8 cellular contexts compared by ENCODE assay signal in the genomic region with DNA sequence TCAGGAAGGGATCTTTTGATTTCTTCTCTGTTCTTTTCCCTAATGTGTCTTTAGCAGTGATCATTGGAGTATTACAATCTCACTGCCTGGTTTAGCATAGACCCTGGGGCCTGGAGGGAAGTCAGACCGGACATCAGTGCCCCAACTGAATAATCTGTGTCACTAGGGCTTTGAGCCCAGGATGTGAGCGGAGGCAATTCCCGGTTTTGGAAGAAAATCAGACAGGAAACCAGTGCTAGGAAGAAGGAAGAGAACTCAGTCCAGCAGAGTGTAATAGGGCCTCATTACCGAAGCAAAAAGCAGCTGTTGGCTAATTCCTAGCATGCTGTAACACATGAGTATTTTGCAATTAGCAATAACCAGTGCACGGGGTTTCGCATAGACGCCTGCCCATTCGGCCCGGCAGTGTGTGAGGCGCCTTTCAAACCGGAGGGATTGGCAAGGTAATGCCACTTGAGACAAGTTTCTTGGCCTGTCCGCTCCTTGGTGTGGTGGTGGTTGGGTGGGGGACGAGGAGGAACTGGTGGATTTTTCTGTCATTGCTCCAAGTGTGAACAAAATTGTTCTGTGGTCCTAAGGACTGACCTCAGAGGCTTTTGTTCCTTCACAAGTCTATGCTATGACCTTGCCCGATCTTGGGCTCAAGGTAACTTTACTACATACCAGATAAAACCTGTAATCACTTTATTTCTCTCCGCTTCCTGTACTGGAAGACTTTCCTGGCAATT. TPM values are rescaled to one million over a fixed set of nuclear protein-coding genes. Genes with fewer than 3 reads are reported as not detected.
DNase-seq lines count a peak whose midpoint lies in the region; ATAC-seq and TF ChIP-seq lines count a peak whose summit lies in the region.

No MANE protein-coding gene starts in this region.

- peaks cover 3% of the 10 kb centered on the region; the same call in 1 of the 2 replicates for H3K36me3 ChIP-seq in GM23248 (ENCODE audit: low read depth)
- H3K36me3 ChIP-seq in SK-N-MC (ENCODE audit: insufficient read depth, low read length), result no peaks in the 10 kb centered on the region
- H3K36me3 ChIP-seq in gastroesophageal sphincter, result peaks cover 0 to 14% of the 10 kb centered on the region in 2 donors
- peaks cover 36% of the 10 kb centered on the region for H3K36me3 ChIP-seq in skeletal muscle satellite cell (ENCODE audit: insufficient read depth, low read length)

- H3K27ac ChIP-seq in GM23248 (peak overlapping the region; percentile 98), SK-N-MC (no peak overlapping the region), gastroesophageal sphincter (peak overlapping the region; percentile 98 to 100 (median 98)), H9 (ENCODE audit: insufficient read length, low read depth, low read length) (no peak overlapping the region)

- no peak overlapping the region for H3K4ac ChIP-seq in H9 (ENCODE audit: low read depth, low read length)

- H4K5ac ChIP-seq in H9 (ENCODE audit: insufficient read length, low read depth, low read length), result no peak overlapping the region

- no peak overlapping the region for H3K56ac ChIP-seq in H9 (ENCODE audit: insufficient read length, low read depth, low read length)

- peak; percentile 43 to 74 for TF ChIP-seq POLR2A in gastroesophageal sphincter (IDR thresholded peaks at IDR 0.05)

- H2AFZ ChIP-seq in GM23248 (no peak overlapping the region), H9 (ENCODE audit: low read length) (no peak overlapping the region)

- H2BK120ac ChIP-seq in H9 (ENCODE audit: low read depth, low read length, poor library complexity, severe bottlenecking), result no peak overlapping the region

- H3T11ph ChIP-seq in H9 (ENCODE audit: low read length), result no peak overlapping the region

- no peak overlapping the region for H2BK15ac ChIP-seq in H9 (ENCODE audit: low read depth, low read length)

- 1 to 2% methylated on average over 15 of the region's 15 CpGs for WGBS in GM23248 (ENCODE audit: low coverage in 1 of 2, low lambda C conversion rate in 2 of 2, missing lambda C conversion rate in 2 of 2), 2 experiments
- 0 to 20% methylated on average over 1 to 10 of the region's 15 CpGs for WGBS in gastroesophageal sphincter (ENCODE audit: low coverage in 1 of 2), 2 donors
- WGBS in H9 (ENCODE audit: extremely low coverage, insufficient read length, low lambda C conversion rate), result no CpG with 5 or more reads among the region's 15 CpGs

- no peak overlapping the region for H2BK12ac ChIP-seq in H9 (ENCODE audit: insufficient read length, low read depth, low read length)

- H3K9ac ChIP-seq in GM23248 (peak overlapping the region; percentile 99), SK-N-MC (ENCODE audit: insufficient read length) (no peak overlapping the region), skeletal muscle satellite cell (ENCODE audit: low read depth, low read length) (peak overlapping the region; percentile 99), H9 (ENCODE audit: extremely low read depth, insufficient read length, low read length) (no peak overlapping the region)

- no peak for TF ChIP-seq EP300 in gastroesophageal sphincter (IDR thresholded peaks at IDR 0.05)

- no peak overlapping the region for H3K23ac ChIP-seq in H9 (ENCODE audit: insufficient read length, low read depth, low read length)

- H3K4me1 ChIP-seq in GM23248 (ENCODE audit: insufficient read depth) (peaks cover 34% of the 10 kb centered on the region), gastroesophageal sphincter (peaks cover 28 to 41% (median 28%) of the 10 kb centered on the region in 3 donors), skeletal muscle satellite cell (ENCODE audit: control insufficient read depth, insufficient read depth, low read length) (peaks cover 45% of the 10 kb centered on the region), H9 (ENCODE audit: insufficient read depth, low read length) (peaks cover 3% of the 10 kb centered on the region; the same call in 1 of the 2 replicates)

- H3K9me3 ChIP-seq in GM23248 (ENCODE audit: low read depth) (no peaks in the 10 kb centered on the region), SK-N-MC (ENCODE audit: low read depth, low read length) (no peaks in the 10 kb centered on the region), gastroesophageal sphincter (no peaks in the 10 kb centered on the region), skeletal muscle satellite cell (replicated peaks; ENCODE audit: low read length) (no peaks in the 10 kb centered on the region), H9 (ENCODE audit: control insufficient read depth, low read depth, low read length) (no peaks in the 10 kb centered on the region)

- no peak for TF ChIP-seq CTCF in gastroesophageal sphincter (IDR thresholded peaks at IDR 0.05)
- TF ChIP-seq CTCF in H9 (conservative IDR thresholded peaks at IDR 0.05), result no peak
- no peak for TF ChIP-seq CTCF in natural killer cell (IDR thresholded peaks at IDR 0.05)

- ATAC-seq in gastroesophageal sphincter (peak; percentile 4), natural killer cell (no peak)

- H3F3A ChIP-seq in GM23248 (ENCODE audit: insufficient read depth), result peaks cover 56% of the 10 kb centered on the region

- H2BK20ac ChIP-seq in H9 (ENCODE audit: low read depth, low read length, poor library complexity, severe bottlenecking), result no peak overlapping the region

- H3K18ac ChIP-seq in H9 (ENCODE audit: insufficient read length, low read depth, low read length), result no peak overlapping the region

- H3K14ac ChIP-seq in H9 (ENCODE audit: insufficient read depth, low read length), result no peak overlapping the region

- DNase-seq in GM23248 (peak; percentile 81), SK-N-MC (ENCODE audit: low read depth, low spot score) (no peak), H9 (no peak), retina (no peak), putamen (ENCODE audit: low spot score) (no peak), natural killer cell (no peak)

- H3K4me1 Mint-ChIP-seq in H9 (peaks cover 16 to 17% of the 10 kb centered on the region in 2 experiments), natural killer cell (peaks cover 14 to 19% of the 10 kb centered on the region in 2 donors)

- H3K27me3 ChIP-seq in GM23248 (replicated peaks; ENCODE audit: insufficient read depth) (no peaks in the 10 kb centered on the region), gastroesophageal sphincter (no peaks in the 10 kb centered on the region), skeletal muscle satellite cell (ENCODE audit: control insufficient read depth, insufficient read depth, low read length) (no peaks in the 10 kb centered on the region), H9 (ENCODE audit: insufficient read depth, low read length) (peaks cover 19% of the 10 kb centered on the region; the same call in 1 of the 2 replicates)

- H3K4me3 ChIP-seq in GM23248 (peak overlapping the region; percentile 95), SK-N-MC (peak overlapping the region; percentile 86), gastroesophageal sphincter (peak overlapping the region; percentile 72 to 87), skeletal muscle satellite cell (ENCODE audit: low read length) (peak overlapping the region; percentile 93)

- no peaks in the 10 kb centered on the region for H3K36me3 Mint-ChIP-seq in H9 (ENCODE audit: insufficient read depth in 1 of 3, low read depth in 3 of 3)
- H3K36me3 Mint-ChIP-seq in natural killer cell, result peaks cover 8% of the 10 kb centered on the region

- intact Hi-C loops in natural killer cell (cut with micrococcal nuclease), result loop anchor here (1.0 to 10.0 kb wide), 3 partner anchors 11 to 1749 kb away; partner anchors contain the start of gene YPEL5

- no peaks in the 10 kb centered on the region for H3K9me2 ChIP-seq in GM23248 (ENCODE audit: insufficient read depth)

- no peak overlapping the region for H3K27ac Mint-ChIP-seq in H9
- H3K27ac Mint-ChIP-seq in natural killer cell, result no peak overlapping the region

- H2BK5ac ChIP-seq in H9 (ENCODE audit: insufficient read length, low read length), result no peak overlapping the region

- no peak overlapping the region for H4K8ac ChIP-seq in H9 (replicated peaks; ENCODE audit: insufficient read length, low read depth, low read length)

- H3K4me3 Mint-ChIP-seq in H9 (no peak overlapping the region), natural killer cell (no peak overlapping the region)

- H3K4me2 ChIP-seq in GM23248 (ENCODE audit: unreplicated experiment) (peak overlapping the region; percentile 100), skeletal muscle satellite cell (ENCODE audit: low read length) (peak overlapping the region; percentile 88), H9 (ENCODE audit: insufficient read depth, insufficient read length, low read length) (no peak overlapping the region)

- peaks cover 21% of the 10 kb centered on the region for H3K23me2 ChIP-seq in H9 (ENCODE audit: insufficient read length, low read depth, low read length, poor library complexity, severe bottlenecking)

- no peak overlapping the region for H2AK5ac ChIP-seq in H9 (ENCODE audit: insufficient read length, low read length)

- H3K9me3 Mint-ChIP-seq in H9, result no peaks in the 10 kb centered on the region
- H3K9me3 Mint-ChIP-seq in natural killer cell, result peaks cover 0 to 2% of the 10 kb centered on the region in 2 donors

- H4K91ac ChIP-seq in H9 (ENCODE audit: insufficient read length, low read depth, low read length), result no peak overlapping the region

- H3K27me3 Mint-ChIP-seq in H9 (ENCODE audit: low read depth) (peaks cover 16% of the 10 kb centered on the region), natural killer cell (ENCODE audit: low read depth in 2 of 2) (peaks cover 0 to 3% of the 10 kb centered on the region in 2 donors)

- H3K79me2 ChIP-seq in GM23248 (ENCODE audit: insufficient read depth), result peaks cover 76% of the 10 kb centered on the region
- H3K79me2 ChIP-seq in H9 (ENCODE audit: insufficient read depth, low read length), result no peaks in the 10 kb centered on the region

- H4K20me1 ChIP-seq in GM23248 (ENCODE audit: insufficient read depth) (peaks cover 2% of the 10 kb centered on the region; the same call in 1 of the 2 replicates), H9 (ENCODE audit: control insufficient read depth, insufficient read depth, insufficient read length) (no peaks in the 10 kb centered on the region)

- in situ Hi-C loops in GM23248 (cut with MboI), result no loop called here

- no peaks in the 10 kb centered on the region for H3K79me1 ChIP-seq in H9 (ENCODE audit: insufficient read depth, low read depth, low read length, poor library complexity, severe bottlenecking)

RNA-seq across cellular contexts. Expression of gene FOSL2, which starts 2.8 kb away (rescaled TPM):
- 78.0 and 83.5 TPM in 2 replicates for total RNA-seq in GM23248 (2014; rRNA removed; shearing (Covaris generic))
- 42.4 and 45.0 TPM in 2 replicates for polyA plus RNA-seq in GM23248 (2016; fragmentation: Nextera tagmentation; extraction: Ambion mirVana)
- total RNA-seq in gastroesophageal sphincter (100 to 1,000 TPM in 3 of 4 donors, 10 to 100 TPM in 1; 75.3 to 152 (median 132) TPM), H9 (2021) (7.3 and 7.4 TPM in 2 replicates), natural killer cell (100 to 1,000 TPM; 414 to 531 (median 455) TPM)
- 31.2 and 44.6 TPM in 2 replicates for total RNA-seq in skeletal muscle satellite cell (2012; rRNA removed)

Comparison
In these comparisons a context has a peak if more than half of its experiments do, and no peak if none do; other contexts are left out.
1. H3K27ac ChIP-seq: peak in GM23248 (single experiment) and gastroesophageal sphincter (4 of 4); none in SK-N-MC (single experiment) and H9 (single experiment).
2. H3K9ac ChIP-seq: peak in GM23248 (single experiment) and skeletal muscle satellite cell (single experiment); none in SK-N-MC (single experiment) and H9 (single experiment).
3. Peak in every context shown above with its lines, with median percentiles within 50 percentile points of each other: H3K4me3 ChIP-seq.